ENCODE assay signal across 8 cellular contexts in genomic region chr9:37592108-37592951, GRCh38. TPM values are rescaled to one million over a fixed set of nuclear protein-coding genes. Genes with fewer than 3 reads are reported as not detected.
DNase-seq lines count a peak whose midpoint lies in the region; ATAC-seq and TF ChIP-seq lines count a peak whose summit lies in the region.

TSS of gene TOMM5 (minus strand) at chr9:37592597. CDS start at chr9:37592532, 65 bp downstream.

- H3K27ac ChIP-seq in PC-3 (ENCODE audit: low read length) = peak within 1 kb of the TSS; percentile 73

- no peaks in the 10 kb centered on the region for H3K27me3 ChIP-seq in PC-3 (ENCODE audit: low read length)

- H3K9ac ChIP-seq in PC-3 (ENCODE audit: low read length) = peak within 1 kb of the TSS; percentile 100

- intact Hi-C loops in PC-3 (cut with micrococcal nuclease) = no loop called here

- H3K4me3 ChIP-seq in PC-3 (ENCODE audit: low read length) (peak within 1 kb of the TSS; percentile 100), epithelial cell of proximal tubule (ENCODE audit: low read depth, low read length) (peak within 1 kb of the TSS; percentile 82)

- H2AFZ ChIP-seq in PC-3 (ENCODE audit: low read length) = peak within 1 kb of the TSS; percentile 74

- POLR2A ChIA-PET in PC-3 (lab: Charles Lee; ENCODE audit: unreplicated experiment) = interaction anchor here (0.6 kb wide), 2 partner anchors 193 to 209 kb away, joined by 3 to 4 read pairs; no protein-coding TSS in a partner anchor

- H4K20me1 ChIP-seq in PC-3 (ENCODE audit: low read length) = peaks cover 28% of the 10 kb centered on the region

- TF ChIP-seq CTCF in PC-3 (conservative IDR thresholded peaks at IDR 0.05; ENCODE audit: low read depth, low read length) = no peak
- no peak for TF ChIP-seq CTCF in epithelial cell of proximal tubule (conservative IDR thresholded peaks at IDR 0.05; ENCODE audit: low read depth, low read length)

- H3K9me3 ChIP-seq in PC-3 (ENCODE audit: low read length) = no peaks in the 10 kb centered on the region

- H3F3A ChIP-seq in PC-3 (ENCODE audit: low read length, unreplicated experiment) = no peaks in the 10 kb centered on the region

- H3K36me3 ChIP-seq in PC-3 (ENCODE audit: low read depth, low read length) = peaks cover 18% of the 10 kb centered on the region

- H3K4me2 ChIP-seq in PC-3 (ENCODE audit: low read length) = peak within 1 kb of the TSS; percentile 91

- peaks cover 19% of the 10 kb centered on the region for H3K4me1 ChIP-seq in PC-3 (ENCODE audit: insufficient read depth, low read length)

- BruUV-seq in PC-3 (replicated peaks; lab: Mats Ljungman, UMichigan) = TSS peak; percentile 73

- TF ChIP-seq EP300 in Ishikawa (IDR thresholded peaks at IDR 0.05; ENCODE audit: borderline replicate concordance) = no peak

- no peaks in the 10 kb centered on the region for H3K9me2 ChIP-seq in PC-3 (replicated peaks; ENCODE audit: low read length)

- DNase-seq in DMS153 (lab: John Stamatoyannopoulos, UW) = peak; percentile 87
- DNase-seq in PC-3 = peak; percentile 82
- peak; percentile 85 for DNase-seq in activated T-cell treated with anti-CD3 and anti-CD28 coated beads for 48 hours (ENCODE audit: low read depth)
- peak; percentile 56 for DNase-seq in epithelial cell of proximal tubule (ENCODE audit: low read depth)
- peak; percentile 94 for DNase-seq in mucosa of gallbladder (ENCODE audit: low spot score)
- DNase-seq in stimulated activated CD8-positive, alpha-beta memory T cell treated with anti-CD3 and anti-CD28 coated beads, Interleukin-4, amount 100 ng/mL, for 4 hours (ENCODE audit: low read depth in 2 of 2, low spot score in 1 of 2) = peak; percentile 75 to 76

- no peak for TF ChIP-seq RAD21 in Ishikawa (IDR thresholded peaks at IDR 0.05; ENCODE audit: low read depth)

- ATAC-seq in GM21619 (IDR thresholded peaks at IDR 0.05; ENCODE audit: unreplicated experiment) (peak; percentile 89), PC-3 (peak; percentile 87)

- H3K79me2 ChIP-seq in PC-3 (ENCODE audit: low read length) = peaks cover 53% of the 10 kb centered on the region

- CTCF ChIA-PET in PC-3 (lab: Charles Lee) = interaction anchor here (0.6 kb wide), 1 partner anchor 140 kb away, joined by 3 read pairs; no protein-coding TSS in a partner anchor

TF ChIP-seq in Ishikawa, 13 proteins besides CTCF, POLR2A, EP300 and RAD21:
- TF ChIP-seq TAF1 (IDR thresholded peaks at IDR 0.05; ENCODE audit: low read depth) = peak; percentile 87
- no peak for TF ChIP-seq FOXM1 (IDR thresholded peaks at IDR 0.05; ENCODE audit: borderline replicate concordance, low read depth)
- TF ChIP-seq YY1 (IDR thresholded peaks at IDR 0.05; ENCODE audit: low read depth) = peak; percentile 71; the same call in 1 of the 2 replicates
- peak; percentile 95 for TF ChIP-seq MAX (IDR thresholded peaks at IDR 0.05)
- TF ChIP-seq EGR1 (IDR thresholded peaks at IDR 0.05) = no peak
- TF ChIP-seq REST (IDR thresholded peaks at IDR 0.05; ENCODE audit: low read depth) = 0 out of 2 replicates have a peak, but pooled peaks have one; percentile 12
- peak; percentile 95 for TF ChIP-seq CEBPB (IDR thresholded peaks at IDR 0.05)
- TF ChIP-seq NFIC (IDR thresholded peaks at IDR 0.05) = no peak
- TF ChIP-seq TEAD4 (IDR thresholded peaks at IDR 0.05) = no peak
- peak; percentile 66 for TF ChIP-seq USF1 (IDR thresholded peaks at IDR 0.05)
- TF ChIP-seq TCF12 (IDR thresholded peaks at IDR 0.05; ENCODE audit: low read depth) = peak; percentile 61; the same call in 1 of the 2 replicates
- TF ChIP-seq ZBTB7A (IDR thresholded peaks at IDR 0.05; ENCODE audit: low read depth) = no peak
- TF ChIP-seq CREB1 (IDR thresholded peaks at IDR 0.05; ENCODE audit: low read depth) = no peak

RNA-seq across cellular contexts. Expression of gene TOMM5, which starts in this region (rescaled TPM):
- total RNA-seq in PC-3 (2014; rRNA removed) (220 and 252 TPM in 2 replicates), epithelial cell of proximal tubule (159 and 261 TPM in 2 replicates), mucosa of gallbladder (53.9 TPM)

Comparison
In these comparisons a context has a peak if more than half of its experiments do, and no peak if none do; other contexts are left out.
1. Peak in every context shown above with its lines: DNase-seq, ATAC-seq, H3K4me3 ChIP-seq and H3K27ac ChIP-seq.